In the genomic region with DNA sequence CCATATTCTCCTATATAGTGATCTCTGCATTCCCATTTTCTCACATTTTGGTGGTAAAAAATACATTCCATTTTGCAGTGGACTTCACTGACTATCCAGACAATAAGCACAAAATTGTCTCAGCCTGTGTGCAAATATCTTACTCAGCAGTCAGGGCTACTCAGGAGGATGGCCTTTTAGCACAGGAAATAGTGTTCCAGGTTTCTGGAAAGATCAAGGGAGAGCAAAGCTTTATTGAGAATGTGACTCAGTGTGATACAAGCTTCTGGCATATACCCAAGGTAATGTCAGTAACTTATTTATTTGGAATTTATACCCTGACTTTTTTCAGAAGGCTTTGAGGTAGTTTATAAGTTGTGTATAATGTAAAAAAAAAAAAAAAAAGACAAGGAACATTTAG, we compare ENCODE assay signal across 29 cellular contexts.
DNase-seq lines count a peak whose midpoint lies in the region; ATAC-seq, FAIRE-seq and TF ChIP-seq lines count a peak whose summit lies in the region.
"Had no signal": no experiment of that assay in that cellular context is flagged by ENCODE, and none has a peak within 500 bp of the region (broad histone marks: within the 10 kb centered on the region; RNA-seq: fewer than 3 reads in every experiment).

No MANE protein-coding gene starts in this region.

- in situ Hi-C loops in mammary epithelial cell (cut with MboI; ENCODE audit: low sequenced_read_pairs in 2 of 2) = no loop called here

- CTCF ChIA-PET in mammary epithelial cell (lab: Charles Lee; ENCODE audit: low non-redundant PET) = interaction anchor here (0.7 kb wide), 1 partner anchor 667 kb away, joined by 3 read pairs; no protein-coding TSS in a partner anchor

- no peaks in the 10 kb centered on the region for H3K36me3 ChIP-seq in MG63
- no peaks in the 10 kb centered on the region for H3K36me3 ChIP-seq in mammary epithelial cell (ENCODE audit: insufficient read depth, low read length)
- H3K36me3 ChIP-seq in keratinocyte (ENCODE audit: control insufficient read depth in 2 of 2, extremely low read depth in 1 of 2, insufficient read depth in 2 of 2, low read length in 2 of 2) = no peaks in the 10 kb centered on the region
- no peaks in the 10 kb centered on the region for H3K36me3 ChIP-seq in heart right ventricle
- H3K36me3 ChIP-seq: BLaER1 treated with 17β-estradiol and CSF1 and Interleukin-3, amounts not matched to agents 10 nM and 100 nM; suprapubic skin had no signal

- H3K9me1 ChIP-seq in keratinocyte (ENCODE audit: control insufficient read depth, extremely low read depth, insufficient read depth, low read length) = no peaks in the 10 kb centered on the region

- H2AFZ ChIP-seq in mammary epithelial cell (ENCODE audit: low read depth, low read length) (no peak overlapping the region), keratinocyte (ENCODE audit: control insufficient read depth, low read length) (no peak overlapping the region)

- no peak overlapping the region for H3K9ac ChIP-seq in mammary epithelial cell (ENCODE audit: insufficient read depth, low read length)
- H3K9ac ChIP-seq in keratinocyte (ENCODE audit: control insufficient read depth, extremely low read depth, insufficient read depth, low read length) = no peak overlapping the region
- H3K9ac ChIP-seq: BLaER1 treated with 17β-estradiol and CSF1 and Interleukin-3, amounts not matched to agents 10 nM and 100 nM had no signal

- DNase-seq in MG63 (peak; percentile 1), mammary epithelial cell (peak; percentile 45), keratinocyte (ENCODE audit: low read depth, low spot score) (no peak), skeletal muscle cell (ENCODE audit: low read depth) (peak; percentile 24), heart right ventricle (no peak), HTR-8/SVneo (ENCODE audit: insufficient read length, low spot score) (no peak)
- no peak for DNase-seq in stimulated activated CD4-positive, alpha-beta T cell treated with anti-CD3 and anti-CD28 coated beads, Interleukin-4, amount 100 ng/mL, for 4 hours
- DNase-seq: activated CD4-positive, CD25-positive, alpha-beta regulatory T cell treated with anti-CD3 and anti-CD28 coated beads, Interleukin-2, amount 50 U/mL, for 72 hours; activated CD8-positive, alpha-beta memory T cell treated with anti-CD3 and anti-CD28 coated beads, Interleukin-2, amount 50 U/mL, for 48 hours; activated CD8-positive, alpha-beta T cell treated with anti-CD3 and anti-CD28 coated beads for 36 hours; activated naive CD4-positive, alpha-beta T cell treated with anti-CD3 and anti-CD28 coated beads, Interleukin-2, amount 10 ng/mL, durations not matched to agents 7 days and 5 days; COR-L47; DMS53; H9; head of caudate nucleus; MM.1S; NCI-H1417; NCI-H2029; NCI-H524 treated with DMSO at 0.1 percent for 48 hours; nephron progenitor cell; stimulated activated naive CD4-positive, alpha-beta T cell had no signal

- no peaks in the 10 kb centered on the region for H3K27me3 ChIP-seq in MG63
- H3K27me3 ChIP-seq in mammary epithelial cell (ENCODE audit: insufficient read depth, low read length) = no peaks in the 10 kb centered on the region
- H3K27me3 ChIP-seq in keratinocyte (ENCODE audit: control insufficient read depth, extremely low read depth, insufficient read depth, low read length) = no peaks in the 10 kb centered on the region
- H3K27me3 ChIP-seq in heart right ventricle = peaks cover 0 to 44% (median 0%) of the 10 kb centered on the region in 7 donors
- H3K27me3 ChIP-seq: BLaER1 treated with 17β-estradiol and CSF1 and Interleukin-3, amounts not matched to agents 10 nM and 100 nM; suprapubic skin had no signal

- dilution Hi-C loops in mammary epithelial cell (cut with HindIII; ENCODE audit: low sequenced_read_pairs) (no loop called here), keratinocyte (cut with MboI; ENCODE audit: extremely low pct_ligation_motif_present, low sequenced_read_pairs) (no loop called here)

- FAIRE-seq in keratinocyte (lab: Jason Lieb, UNC) (peak; percentile 13), HTR-8/SVneo (lab: Jason Lieb, UNC) (no peak)
- FAIRE-seq: K562 had no signal

- no peaks in the 10 kb centered on the region for H3K4me1 ChIP-seq in mammary epithelial cell (ENCODE audit: insufficient read depth, low read length)
- peaks cover 3% of the 10 kb centered on the region for H3K4me1 ChIP-seq in keratinocyte (ENCODE audit: control insufficient read depth, extremely low read depth, insufficient read depth, low read length)
- no peaks in the 10 kb centered on the region for H3K4me1 ChIP-seq in heart right ventricle
- H3K4me1 ChIP-seq: BLaER1 treated with 17β-estradiol and CSF1 and Interleukin-3, amounts not matched to agents 10 nM and 100 nM; suprapubic skin had no signal

- H3K9me3 ChIP-seq in MG63 = no peaks in the 10 kb centered on the region
- no peaks in the 10 kb centered on the region for H3K9me3 ChIP-seq in mammary epithelial cell (replicated peaks; ENCODE audit: insufficient read depth, low read length)
- no peaks in the 10 kb centered on the region for H3K9me3 ChIP-seq in keratinocyte (ENCODE audit: control insufficient read depth, low read depth, low read length)
- H3K9me3 ChIP-seq in heart right ventricle = no peaks in the 10 kb centered on the region
- H3K9me3 ChIP-seq: BLaER1 treated with 17β-estradiol and CSF1 and Interleukin-3, amounts not matched to agents 10 nM and 100 nM; suprapubic skin had no signal

- ATAC-seq in heart right ventricle (no peak), HG03432 (IDR thresholded peaks at IDR 0.05; ENCODE audit: unreplicated experiment) (no peak)
- ATAC-seq: activated CD8-positive, alpha-beta T cell treated with anti-CD3 and anti-CD28 coated beads for 36 hours; K562; Panc1 had no signal

- H3K4me2 ChIP-seq in mammary epithelial cell (ENCODE audit: insufficient read depth, low read depth, low read length) (no peak overlapping the region), keratinocyte (ENCODE audit: control insufficient read depth, extremely low read depth, insufficient read depth, low read depth, low read length) (no peak overlapping the region)
- H3K4me2 ChIP-seq: BLaER1 treated with 17β-estradiol and CSF1 and Interleukin-3, amounts not matched to agents 10 nM and 100 nM had no signal

- H3K79me2 ChIP-seq in mammary epithelial cell (ENCODE audit: insufficient read depth, low read length) = no peaks in the 10 kb centered on the region
- no peaks in the 10 kb centered on the region for H3K79me2 ChIP-seq in keratinocyte (ENCODE audit: control insufficient read depth, insufficient read depth, low read length)

- H3K4me3 ChIP-seq in MG63 (no peak overlapping the region), mammary epithelial cell (replicated peaks in 1 of 3; ENCODE audit: insufficient read depth in 1 of 3, low read depth in 2 of 3, low read length in 3 of 3) (no peak overlapping the region), keratinocyte (ENCODE audit: control insufficient read depth in 2 of 3, extremely low read depth in 1 of 3, insufficient read depth in 2 of 3, low read depth in 1 of 3, low read length in 3 of 3) (no peak overlapping the region), skeletal muscle cell (ENCODE audit: low read depth, low read length) (no peak overlapping the region), heart right ventricle (no peak overlapping the region)
- H3K4me3 ChIP-seq: BLaER1 treated with 17β-estradiol and CSF1 and Interleukin-3, amounts not matched to agents 10 nM and 100 nM; K562; lung; skin epidermis; suprapubic skin had no signal

- TF ChIP-seq CTCF in mammary epithelial cell (conservative IDR thresholded peaks at IDR 0.05 in 1 of 2, IDR thresholded peaks at IDR 0.05 in 1 of 2; ENCODE audit: extremely low read depth in 1 of 2, insufficient read depth in 1 of 2, low read depth in 1 of 2, low read length in 2 of 2) = no peak
- TF ChIP-seq CTCF in keratinocyte (optimal IDR thresholded peaks at IDR 0.05 in 1 of 3, IDR thresholded peaks at IDR 0.05 in 1 of 3, conservative IDR thresholded peaks at IDR 0.05 in 1 of 3; ENCODE audit: extremely low read depth in 1 of 3, insufficient read depth in 2 of 3, low read length in 3 of 3) = no peak
- no peak for TF ChIP-seq CTCF in heart right ventricle (IDR thresholded peaks at IDR 0.05)

- intact Hi-C loops in mammary epithelial cell (cut with micrococcal nuclease) = no loop called here
- intact Hi-C loops in heart right ventricle (cut with DNase I) = no loop called here

- H4K20me1 ChIP-seq in mammary epithelial cell (ENCODE audit: insufficient read depth, low read length) (no peaks in the 10 kb centered on the region), keratinocyte (ENCODE audit: control insufficient read depth, extremely low read depth, insufficient read depth, low read length) (no peaks in the 10 kb centered on the region)
- H4K20me1 ChIP-seq: BLaER1 treated with 17β-estradiol and CSF1 and Interleukin-3, amounts not matched to agents 10 nM and 100 nM had no signal

- H3K27ac ChIP-seq in mammary epithelial cell (ENCODE audit: insufficient read depth, low read depth, low read length) = no peak overlapping the region
- H3K27ac ChIP-seq in keratinocyte (ENCODE audit: control insufficient read depth, insufficient read depth, low read length) = no peak overlapping the region
- H3K27ac ChIP-seq in heart right ventricle = no peak overlapping the region
- H3K27ac ChIP-seq: BLaER1 treated with 17β-estradiol and CSF1 and Interleukin-3, amounts not matched to agents 10 nM and 100 nM; epithelial cell of prostate; skin epidermis; suprapubic skin had no signal

- no TSS peak for BruUV-seq in mammary epithelial cell (replicated peaks; lab: Mats Ljungman, UMichigan)

Comparison
In these comparisons a context has a peak if more than half of its experiments do, and no peak if none do; other contexts are left out.
1. DNase-seq: peak in MG63 (single experiment), mammary epithelial cell (single experiment) and skeletal muscle cell (single experiment); none in keratinocyte (single experiment), heart right ventricle (0 of 2), HTR-8/SVneo (single experiment) and stimulated activated CD4-positive, alpha-beta T cell treated with anti-CD3 and anti-CD28 coated beads, Interleukin-4, amount 100 ng/mL, for 4 hours (0 of 2).